Comparison of ENCODE assay signal across 15 cellular contexts in the genomic region with DNA sequence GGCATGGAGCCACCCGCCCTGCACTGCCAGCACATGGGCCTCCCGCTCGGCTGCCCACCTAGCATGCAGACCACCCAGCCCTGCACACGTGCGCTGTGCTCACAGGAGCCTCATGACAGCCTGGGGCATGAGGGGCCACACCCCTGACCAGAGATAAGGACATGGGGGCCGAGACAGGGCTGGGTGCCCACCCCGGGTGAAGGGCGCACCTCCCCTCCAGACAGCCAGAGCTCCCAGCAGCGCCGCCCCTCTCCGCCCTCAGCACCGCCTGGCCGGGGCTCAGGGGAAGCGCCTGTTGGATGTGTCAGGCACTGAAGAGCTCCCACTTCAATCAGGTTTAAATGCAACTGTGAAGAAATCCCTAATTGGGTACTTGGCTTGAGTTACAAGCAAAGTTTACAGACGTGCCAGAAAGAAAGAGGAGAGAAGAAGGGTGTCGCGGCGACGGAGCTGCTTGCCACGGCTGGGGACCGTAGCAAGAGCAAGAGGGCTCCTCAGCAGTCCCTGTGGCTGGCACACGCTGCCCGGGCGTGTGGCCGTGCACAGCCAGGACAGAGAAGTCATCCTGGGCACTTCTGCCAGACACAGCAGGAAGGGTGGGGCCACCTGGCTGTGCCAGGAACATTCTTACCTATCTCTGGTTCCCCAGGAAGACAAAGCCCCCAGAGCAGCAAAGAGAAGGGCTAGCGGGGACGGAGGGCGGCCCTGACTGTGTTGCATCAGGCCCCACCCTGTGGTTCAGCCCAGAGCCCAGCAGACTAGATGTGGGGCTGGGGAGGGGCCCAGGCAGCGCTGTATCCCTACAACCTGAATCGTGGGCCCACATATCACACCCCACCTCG.
A peak's percentile ranks its signal among the peaks of the same experiment; 100 is the strongest.
DNase-seq lines count a peak whose midpoint lies in the region; ATAC-seq and TF ChIP-seq lines count a peak whose summit lies in the region.
"Had no signal": no experiment of that assay in that cellular context is flagged by ENCODE, and none has a peak within 500 bp of the region (broad histone marks: within the 10 kb centered on the region; RNA-seq: fewer than 3 reads in every experiment).

No MANE protein-coding gene starts in this region.

- H3K9me3 ChIP-seq in mammary epithelial cell (replicated peaks; ENCODE audit: insufficient read depth, low read length), result no peaks in the 10 kb centered on the region
- no peaks in the 10 kb centered on the region for H3K9me3 ChIP-seq in NT2/D1 (ENCODE audit: insufficient read depth, low read length)
- H3K9me3 ChIP-seq in spleen, result no peaks in the 10 kb centered on the region
- H3K9me3 ChIP-seq: Caco-2 had no signal

- H3K4me1 ChIP-seq in mammary epithelial cell (ENCODE audit: insufficient read depth, low read length) (peaks cover 12% of the 10 kb centered on the region), NT2/D1 (ENCODE audit: insufficient read depth, insufficient read length) (peaks cover 21% of the 10 kb centered on the region), spleen (peaks cover 11 to 96% (median 55%) of the 10 kb centered on the region in 6 donors)
- H3K4me1 ChIP-seq: Caco-2 had no signal

- BruUV-seq in mammary epithelial cell (replicated peaks; lab: Mats Ljungman, UMichigan) (no TSS peak), MCF 10A (replicated peaks; lab: Mats Ljungman, UMichigan) (no TSS peak)

- H2AFZ ChIP-seq in mammary epithelial cell (ENCODE audit: low read depth, low read length), result no peak overlapping the region

- in situ Hi-C loops in mammary epithelial cell (cut with MboI; ENCODE audit: low sequenced_read_pairs in 2 of 2), result no loop called here

- peaks cover 6% of the 10 kb centered on the region for H3K4me1 Mint-ChIP-seq in MCF 10A (ENCODE audit: insufficient read depth, unreplicated experiment)

- WGBS in mammary epithelial cell (ENCODE audit: low coverage, missing lambda C conversion rate), result 65% methylated on average over 24 of the region's 31 CpGs
- 77 to 84% (median 83%) methylated on average over 19 to 31 of the region's 31 CpGs for WGBS in spleen, 5 donors

- no peak overlapping the region for H3K4me3 Mint-ChIP-seq in MCF 10A (ENCODE audit: unreplicated experiment)
- H3K4me3 Mint-ChIP-seq: immature natural killer cell had no signal

- no peaks in the 10 kb centered on the region for H3K36me3 ChIP-seq in mammary epithelial cell (ENCODE audit: insufficient read depth, low read length)
- peaks cover 13% of the 10 kb centered on the region for H3K36me3 ChIP-seq in NT2/D1 (ENCODE audit: insufficient read depth, insufficient read length, low read length)
- peaks cover 0 to 47% (median under 1%) of the 10 kb centered on the region in 6 donors for H3K36me3 ChIP-seq in spleen

- no peaks in the 10 kb centered on the region for H3K27me3 Mint-ChIP-seq in MCF 10A (ENCODE audit: insufficient read depth, unreplicated experiment)

- CTCF ChIA-PET in mammary epithelial cell (lab: Charles Lee; ENCODE audit: low non-redundant PET), result no interaction called here
- CTCF ChIA-PET in MCF 10A (lab: Yijun Ruan, JAX), result no interaction called here

- peak overlapping the region; percentile 23 for H3K4me2 ChIP-seq in mammary epithelial cell (ENCODE audit: insufficient read depth, low read depth, low read length)

- POLR2A ChIA-PET in MCF 10A (lab: Yijun Ruan, JAX), result no interaction called here

- no peaks in the 10 kb centered on the region for H4K20me1 ChIP-seq in mammary epithelial cell (ENCODE audit: insufficient read depth, low read length)

- dilution Hi-C loops in mammary epithelial cell (cut with HindIII; ENCODE audit: low sequenced_read_pairs), result no loop called here

- no peaks in the 10 kb centered on the region for H3K79me2 ChIP-seq in mammary epithelial cell (ENCODE audit: insufficient read depth, low read length)

- H3K9ac ChIP-seq in mammary epithelial cell (ENCODE audit: insufficient read depth, low read length) (no peak overlapping the region), NT2/D1 (ENCODE audit: insufficient read length, low read depth) (peak overlapping the region; percentile 32)

- TF ChIP-seq CTCF in mammary epithelial cell (conservative IDR thresholded peaks at IDR 0.05 in 1 of 2, IDR thresholded peaks at IDR 0.05 in 1 of 2; ENCODE audit: extremely low read depth in 1 of 2, insufficient read depth in 1 of 2, low read depth in 1 of 2, low read length in 2 of 2), result no peak
- no peak for TF ChIP-seq CTCF in MCF 10A (IDR thresholded peaks at IDR 0.05; ENCODE audit: unreplicated experiment)
- no peak for TF ChIP-seq CTCF in fibroblast of mammary gland (conservative IDR thresholded peaks at IDR 0.05; ENCODE audit: control insufficient read depth, insufficient read depth, low read depth, low read length)
- no peak for TF ChIP-seq CTCF in spleen (IDR thresholded peaks at IDR 0.05 in 8 of 11, conservative IDR thresholded peaks at IDR 0.05 in 3 of 11)

- H3K27ac Mint-ChIP-seq in MCF 10A (ENCODE audit: low read depth, unreplicated experiment), result no peak overlapping the region
- H3K27ac Mint-ChIP-seq: immature natural killer cell had no signal

- H3K27me3 ChIP-seq in mammary epithelial cell (ENCODE audit: insufficient read depth, low read length) (no peaks in the 10 kb centered on the region), NT2/D1 (ENCODE audit: insufficient read depth, insufficient read length) (no peaks in the 10 kb centered on the region), spleen (replicated peaks in 1 of 7) (no peaks in the 10 kb centered on the region)

- ATAC-seq in HG03571 (IDR thresholded peaks at IDR 0.05; ENCODE audit: unreplicated experiment), result no peak
- no peak for ATAC-seq in GM21526 (IDR thresholded peaks at IDR 0.05; ENCODE audit: low FRiP score, unreplicated experiment)

- H3K27ac ChIP-seq in mammary epithelial cell (ENCODE audit: insufficient read depth, low read depth, low read length), result no peak overlapping the region
- H3K27ac ChIP-seq in spleen, result no peak overlapping the region
- H3K27ac ChIP-seq: VCaP had no signal

- no peak for TF ChIP-seq POLR2A in spleen (IDR thresholded peaks at IDR 0.05)

- H3K9me3 Mint-ChIP-seq in MCF 10A (ENCODE audit: unreplicated experiment), result no peaks in the 10 kb centered on the region
- H3K9me3 Mint-ChIP-seq: immature natural killer cell had no signal

- H3K4me3 ChIP-seq in mammary epithelial cell (replicated peaks in 1 of 3; ENCODE audit: insufficient read depth in 1 of 3, low read depth in 2 of 3, low read length in 3 of 3) (no peak overlapping the region), NT2/D1 (ENCODE audit: insufficient read length, low read depth) (no peak overlapping the region), fibroblast of mammary gland (ENCODE audit: control insufficient read depth, low read depth, low read length) (no peak overlapping the region), spleen (no peak overlapping the region)

- intact Hi-C loops in mammary epithelial cell (cut with micrococcal nuclease) (no loop called here), MCF 10A (cut with micrococcal nuclease) (no loop called here), spleen (cut with DNase I; ENCODE audit: low total_unique reads) (no loop called here)

- H3K36me3 Mint-ChIP-seq in MCF 10A (ENCODE audit: insufficient read depth, unreplicated experiment), result peaks cover 2% of the 10 kb centered on the region

- DNase-seq in mammary epithelial cell, result no peak
- DNase-seq in MCF 10A (ENCODE audit: unreplicated experiment), result no peak
- no peak for DNase-seq in NT2/D1 (ENCODE audit: low read depth, low spot score)
- DNase-seq in fibroblast of mammary gland (ENCODE audit: low read depth), result peak; percentile 60
- peak; percentile 67 for DNase-seq in spleen
- no peak for DNase-seq in NCI-H510A treated with DMSO at 0.1 percent for 48 hours (lab: John Stamatoyannopoulos, UW)
- DNase-seq: ACHN, Caco-2, H7, immature natural killer cell, mesenchymal stem cell, NCI-H187 had no signal

Comparison
In these comparisons a context has a peak if more than half of its experiments do, and no peak if none do; other contexts are left out.
1. DNase-seq: peak in fibroblast of mammary gland (single experiment) and spleen (single experiment); none in mammary epithelial cell (single experiment), MCF 10A (single experiment), NT2/D1 (single experiment) and NCI-H510A treated with DMSO at 0.1 percent for 48 hours (single experiment).